Comparison of ENCODE assay signal across 18 cellular contexts in the genomic region with DNA sequence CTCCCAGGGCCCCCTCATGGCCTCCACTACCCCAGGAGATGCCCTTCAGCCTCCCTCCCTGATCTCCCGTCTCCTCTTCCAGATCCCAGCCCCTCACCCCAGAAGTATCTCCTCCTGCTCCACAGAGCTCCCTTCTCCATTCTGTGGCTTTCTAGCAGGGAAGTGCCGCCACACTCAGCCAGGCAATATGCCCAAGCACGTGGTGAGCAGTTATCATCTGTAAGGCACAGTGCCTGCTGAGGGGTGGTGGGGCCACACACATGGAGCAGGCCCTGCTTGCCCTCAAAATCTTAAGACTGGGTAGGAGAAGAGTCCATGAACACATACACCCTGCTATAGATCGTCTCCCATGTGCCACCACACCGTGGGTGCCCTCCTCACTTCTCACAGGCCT. TPM values are rescaled to one million over a fixed set of nuclear protein-coding genes. Genes with fewer than 3 reads are reported as not detected.
A peak's percentile ranks its signal among the peaks of the same experiment; 100 is the strongest.
DNase-seq lines count a peak whose midpoint lies in the region; ATAC-seq and TF ChIP-seq lines count a peak whose summit lies in the region.
"Had no signal": no experiment of that assay in that cellular context is flagged by ENCODE, and none has a peak within 500 bp of the region (broad histone marks: within the 10 kb centered on the region; RNA-seq: fewer than 3 reads in every experiment).

No MANE protein-coding gene starts in this region.

- peak overlapping the region; percentile 51 for H3K27ac ChIP-seq in PC-3 (ENCODE audit: low read length)
- H3K27ac ChIP-seq in esophagus squamous epithelium: peak overlapping the region in 3 of 4 donors; percentile 59 to 95 (median 83)
- H3K27ac ChIP-seq in rectal smooth muscle tissue (ENCODE audit: low read depth, low read length): peak overlapping the region; percentile 21
- H3K27ac ChIP-seq: GM23248 had no signal

- H3K4me3 Mint-ChIP-seq in Caco-2 (ENCODE audit: unreplicated experiment): peak overlapping the region; percentile 10
- H3K4me3 Mint-ChIP-seq: B cell; CD8-positive, alpha-beta T cell had no signal

- POLR2A ChIA-PET in Caco-2 (lab: Charles Lee) (no interaction called here), PC-3 (lab: Charles Lee; ENCODE audit: unreplicated experiment) (interaction anchor here (0.6 kb wide), 2 partner anchors 22 to 29 kb away, joined by 3 to 4 read pairs; no protein-coding TSS in a partner anchor)

- no peaks in the 10 kb centered on the region; the same call in 1 of the 2 replicates for H3K36me3 ChIP-seq in Caco-2 (ENCODE audit: control insufficient read depth, insufficient read depth, low read length)
- H3K36me3 ChIP-seq in PC-3 (ENCODE audit: low read depth, low read length): no peaks in the 10 kb centered on the region
- H3K36me3 ChIP-seq in esophagus squamous epithelium: no peaks in the 10 kb centered on the region
- no peaks in the 10 kb centered on the region for H3K36me3 ChIP-seq in rectal smooth muscle tissue (ENCODE audit: control insufficient read depth, insufficient read depth, low read length)

- peak overlapping the region; percentile 37 for H3K4me2 ChIP-seq in PC-3 (ENCODE audit: low read length)

- H3K9me3 Mint-ChIP-seq in Caco-2 (ENCODE audit: unreplicated experiment): no peaks in the 10 kb centered on the region
- H3K9me3 Mint-ChIP-seq: CD8-positive, alpha-beta T cell had no signal

- peaks cover 89% of the 10 kb centered on the region for H3K4me1 ChIP-seq in Caco-2
- peaks cover 47% of the 10 kb centered on the region for H3K4me1 ChIP-seq in PC-3 (ENCODE audit: insufficient read depth, low read length)
- H3K4me1 ChIP-seq in esophagus squamous epithelium: peaks cover 14 to 58% (median 21%) of the 10 kb centered on the region in 3 donors
- peaks cover 4% of the 10 kb centered on the region for H3K4me1 ChIP-seq in rectal smooth muscle tissue (ENCODE audit: control insufficient read depth, insufficient read depth, low read length)

- peaks cover 65% of the 10 kb centered on the region for H3K4me1 Mint-ChIP-seq in Caco-2 (ENCODE audit: low read depth, unreplicated experiment)
- H3K4me1 Mint-ChIP-seq: B cell had no signal

- no TSS peak for BruUV-seq in Caco-2 (replicated peaks; lab: Mats Ljungman, UMichigan)
- no TSS peak for BruUV-seq in PC-3 (replicated peaks; lab: Mats Ljungman, UMichigan)

- CTCF ChIA-PET in Caco-2 (lab: Charles Lee) (interaction anchor here (1.0 kb wide), 1 partner anchor 11 kb away, joined by 3 read pairs; no protein-coding TSS in a partner anchor), PC-3 (lab: Charles Lee) (no interaction called here)

- intact Hi-C loops in Caco-2 (cut with micrococcal nuclease; ENCODE audit: unreplicated experiment): loop anchor here (10.0 kb wide), 2 partner anchors 56 to 156 kb away; a partner anchor contains a TSS
- intact Hi-C loops in PC-3 (cut with micrococcal nuclease): loop anchor here (10.0 kb wide), 1 partner anchor 156 kb away; no protein-coding TSS in a partner anchor
- intact Hi-C loops in esophagus squamous epithelium (cut with DNase I): no loop called here

- H4K20me1 ChIP-seq in PC-3 (ENCODE audit: low read length): no peaks in the 10 kb centered on the region

- H3K9me2 ChIP-seq in PC-3 (replicated peaks; ENCODE audit: low read length): no peaks in the 10 kb centered on the region

- H3F3A ChIP-seq in PC-3 (ENCODE audit: low read length, unreplicated experiment): no peaks in the 10 kb centered on the region

- H3K36me3 Mint-ChIP-seq in Caco-2 (ENCODE audit: insufficient read depth, unreplicated experiment): no peaks in the 10 kb centered on the region
- H3K36me3 Mint-ChIP-seq: CD8-positive, alpha-beta T cell had no signal

- H3K9ac ChIP-seq in PC-3 (ENCODE audit: low read length) (no peak overlapping the region), rectal smooth muscle tissue (ENCODE audit: low read length) (peak overlapping the region; percentile 56)
- H3K9ac ChIP-seq: GM23248 had no signal

- H3K27me3 ChIP-seq in Caco-2 (replicated peaks; ENCODE audit: control insufficient read depth, insufficient read depth, low read length) (no peaks in the 10 kb centered on the region), PC-3 (ENCODE audit: low read length) (no peaks in the 10 kb centered on the region), esophagus squamous epithelium (no peaks in the 10 kb centered on the region), rectal smooth muscle tissue (ENCODE audit: control insufficient read depth, insufficient read depth, low read length) (no peaks in the 10 kb centered on the region)

- ATAC-seq in PC-3 (no peak), GM18858 (IDR thresholded peaks at IDR 0.05; ENCODE audit: unreplicated experiment) (no peak), omental fat pad (ENCODE audit: low FRiP score) (no peak)
- ATAC-seq: CD8-positive, alpha-beta T cell had no signal

- H3K27me3 Mint-ChIP-seq in Caco-2 (ENCODE audit: insufficient read depth, unreplicated experiment): no peaks in the 10 kb centered on the region
- H3K27me3 Mint-ChIP-seq: B cell had no signal

- TF ChIP-seq CTCF in Caco-2 (IDR thresholded peaks at IDR 0.05; ENCODE audit: insufficient read depth in 1 of 2, low read depth in 1 of 2, low read length in 1 of 2, severe bottlenecking in 1 of 2, unreplicated experiment in 1 of 2) (no peak), PC-3 (conservative IDR thresholded peaks at IDR 0.05; ENCODE audit: low read depth, low read length) (no peak), esophagus squamous epithelium (IDR thresholded peaks at IDR 0.05) (no peak), omental fat pad (IDR thresholded peaks at IDR 0.05) (no peak)

- H3K4me3 ChIP-seq in Caco-2 (ENCODE audit: low read depth, low read length): no peak overlapping the region
- H3K4me3 ChIP-seq in PC-3 (ENCODE audit: low read length): no peak overlapping the region
- H3K4me3 ChIP-seq in esophagus squamous epithelium: no peak overlapping the region
- H3K4me3 ChIP-seq in rectal smooth muscle tissue (ENCODE audit: low read length): no peak overlapping the region
- H3K4me3 ChIP-seq: GM23248 had no signal

- DNase-seq in Caco-2 (no peak), PC-3 (no peak), esophagus squamous epithelium (lab: John Stamatoyannopoulos, UW) (no peak), DMS 273 treated with DMSO at 0.1 percent for 48 hours (lab: John Stamatoyannopoulos, UW) (no peak), omental fat pad (ENCODE audit: low spot score) (no peak)
- DNase-seq: CD8-positive, alpha-beta T cell; EL; GM23248; Karpas-422; NCI-H1105 treated with DMSO at 0.1 percent for 48 hours; NCI-H187 treated with DMSO at 0.1 percent for 48 hours; NCI-H2171; NCI-H446 treated with DMSO at 0.1 percent for 48 hours; NCI-H748 treated with DMSO at 0.1 percent for 48 hours; SHP77 treated with DMSO at 0.1 percent for 48 hours had no signal

- H3K9me3 ChIP-seq in Caco-2 (no peaks in the 10 kb centered on the region), PC-3 (ENCODE audit: low read length) (no peaks in the 10 kb centered on the region), esophagus squamous epithelium (no peaks in the 10 kb centered on the region)

- H3K27ac Mint-ChIP-seq in Caco-2 (ENCODE audit: unreplicated experiment): peak overlapping the region; percentile 94
- H3K27ac Mint-ChIP-seq: B cell; CD8-positive, alpha-beta T cell had no signal

- no peaks in the 10 kb centered on the region for H3K79me2 ChIP-seq in PC-3 (ENCODE audit: low read length)

- WGBS in esophagus squamous epithelium, 2 donors: 85 to 88% methylated on average over 1 to 2 of the region's 5 CpGs

- TF ChIP-seq POLR2A in esophagus squamous epithelium (IDR thresholded peaks at IDR 0.05): no peak

- no peak overlapping the region; the same call in 1 of the 2 replicates for H2AFZ ChIP-seq in PC-3 (ENCODE audit: low read length)
- H2AFZ ChIP-seq: GM23248 had no signal

RNA-seq across cellular contexts. Expression of a gene that starts 2.4 kb away (rescaled TPM):
- total RNA-seq in Caco-2 (2022): 67.9 and 103 TPM in 2 replicates
- total RNA-seq in PC-3 (2014; rRNA removed): not detected in 2 replicates
- total RNA-seq in esophagus squamous epithelium: not detected
- total RNA-seq in omental fat pad: not detected
- total RNA-seq: B cell; CD8-positive, alpha-beta T cell; GM23248 had no signal

RNA-seq across cellular contexts. Expression of a gene that starts 7.7 kb away (rescaled TPM):
- total RNA-seq in Caco-2 (2022): 0.86 and 0.95 TPM in 2 replicates
- 56.1 and 101 TPM in 2 replicates for total RNA-seq in PC-3 (2014; rRNA removed)
- 10 to 100 TPM in 3 of 4 donors, 1 to 10 TPM in 1; 5.4 to 34.4 (median 15.0) TPM for total RNA-seq in esophagus squamous epithelium
- 1 to 10 TPM; 1.1 to 7.4 (median 4.5) TPM for total RNA-seq in omental fat pad

RNA-seq across cellular contexts. Expression of a gene that starts 9.6 kb away (rescaled TPM):
- 4.6 and 6.3 TPM in 2 replicates for total RNA-seq in Caco-2 (2022)
- total RNA-seq in PC-3 (2014; rRNA removed): 0.87 and 2.7 TPM in 2 replicates
- under 1 TPM in 2 of 4 donors, not detected in 2; under 0.01 TPM for total RNA-seq in esophagus squamous epithelium
- 1 to 10 TPM in 1 of 4 donors, under 1 TPM in 3; under 0.01 to 1.1 (median 0.12) TPM for total RNA-seq in omental fat pad

RNA-seq across cellular contexts. Expression of a gene that starts 25.0 kb away (rescaled TPM):
- total RNA-seq in Caco-2 (2022) (13.4 and 15.4 TPM in 2 replicates), PC-3 (2014; rRNA removed) (22.1 and 32.1 TPM in 2 replicates), esophagus squamous epithelium (10 to 100 TPM in 1 of 4 donors, 1 to 10 TPM in 3; 4.7 to 10.1 (median 8.1) TPM), omental fat pad (10 to 100 TPM in 3 of 4 donors, 1 to 10 TPM in 1; 9.1 to 17.5 (median 12.2) TPM)

RNA-seq across cellular contexts. Expression of a gene that starts 34.1 kb away (rescaled TPM):
- total RNA-seq in Caco-2 (2022): 67.5 and 74.7 TPM in 2 replicates
- total RNA-seq in PC-3 (2014; rRNA removed): 115 and 125 TPM in 2 replicates
- total RNA-seq in esophagus squamous epithelium: 10 to 100 TPM; 11.3 to 22.0 (median 17.3) TPM
- total RNA-seq in omental fat pad: 10 to 100 TPM in 2 of 4 donors, 1 to 10 TPM in 2; 5.8 to 16.0 (median 11.9) TPM

Comparison
In these comparisons a context has a peak if more than half of its experiments do, and no peak if none do; other contexts are left out.
1. H3K27ac ChIP-seq: peak in every context shown above with its lines; median percentile 83 in esophagus squamous epithelium; 51 in PC-3; 21 in rectal smooth muscle tissue.
2. RNA of a gene that starts 2.4 kb away (total RNA-seq): 67.9 to 103 TPM in Caco-2; not detected in PC-3, not detected in esophagus squamous epithelium and not detected in omental fat pad; every median in the first group is over 10 times any median in the second.